In genomic region chr9:130949188-130950038, GRCh38 we compare ENCODE assay signal across 22 cellular contexts. TPM values are rescaled to one million over a fixed set of nuclear protein-coding genes. Genes with fewer than 3 reads are reported as not detected.
"Had no signal": no experiment of that assay in that cellular context is flagged by ENCODE, and none has a peak within 500 bp of the region (broad histone marks: within the 10 kb centered on the region; RNA-seq: fewer than 3 reads in every experiment).

No MANE protein-coding gene starts in this region.

- H3K36me3 ChIP-seq: esophagus muscularis mucosa, gastrocnemius medialis, heart right ventricle, left lung, lower lobe of right lung, ovary, tibial artery, upper lobe of left lung, uterus had no signal

- H3K4me2 ChIP-seq: smooth muscle cell had no signal

- H3K4me1 ChIP-seq: esophagus muscularis mucosa, gastrocnemius medialis, heart right ventricle, left lung, lower lobe of right lung, tibial artery, upper lobe of left lung, uterus had no signal

- H3K4me3 ChIP-seq: esophagus muscularis mucosa, gastrocnemius medialis, heart right ventricle, left lung, lower lobe of right lung, ovary, smooth muscle cell, tibial artery, upper lobe of left lung, uterus had no signal

- H3K27ac ChIP-seq: esophagus muscularis mucosa, gastrocnemius medialis, heart right ventricle, left lung, lower lobe of right lung, ovary, tibial artery, upper lobe of left lung, uterus had no signal

- ATAC-seq: gastrocnemius medialis; heart right ventricle; left lung; lower lobe of right lung; naive thymus-derived CD4-positive, alpha-beta T cell; right cardiac atrium; stimulated activated naive CD8-positive, alpha-beta T cell treated with anti-CD3 and anti-CD28 coated beads, Interleukin-15, Interleukin-2, amounts not matched to agents 100 U/mL and 50 U/mL, for 24 hours had no signal

- FAIRE-seq: endometrium had no signal

- H3K27me3 ChIP-seq: ovary, upper lobe of left lung, uterus had no signal

- DNase-seq: effector memory CD4-positive, alpha-beta T cell; gastrocnemius medialis; heart right ventricle; islet precursor cell; lower lobe of right lung; mesenchymal stem cell; naive thymus-derived CD4-positive, alpha-beta T cell; nephron progenitor cell; ovary; right cardiac atrium; stimulated activated CD4-positive, alpha-beta T cell treated with anti-CD3 and anti-CD28 coated beads, Interleukin-2, amount 100 ng/mL, for 48 hours; stimulated activated naive CD8-positive, alpha-beta T cell treated with anti-CD3 and anti-CD28 coated beads, Interleukin-15, Interleukin-2, amounts not matched to agents 100 U/mL and 50 U/mL, for 24 hours; tibial artery; upper lobe of left lung; uterus had no signal

- H3K9me3 ChIP-seq: gastrocnemius medialis, left lung, lower lobe of right lung, ovary, tibial artery, uterus had no signal

RNA-seq across cellular contexts. Expression of gene FIBCD1, which starts 10.4 kb away (rescaled TPM):
- total RNA-seq: gastrocnemius medialis; naive thymus-derived CD4-positive, alpha-beta T cell had no signal
- polyA plus RNA-seq: naive thymus-derived CD4-positive, alpha-beta T cell had no signal

RNA-seq across cellular contexts. Expression of gene QRFP, which starts 52.8 kb away (rescaled TPM):
- total RNA-seq: esophagus muscularis mucosa; fibroblast of villous mesenchyme; gastrocnemius medialis; heart right ventricle; lower lobe of right lung; naive thymus-derived CD4-positive, alpha-beta T cell; ovary; posterior vena cava; right cardiac atrium; smooth muscle cell; temporal lobe; upper lobe of left lung; uterus had no signal
- polyA plus RNA-seq: naive thymus-derived CD4-positive, alpha-beta T cell; ovary had no signal
